In the genomic region with DNA sequence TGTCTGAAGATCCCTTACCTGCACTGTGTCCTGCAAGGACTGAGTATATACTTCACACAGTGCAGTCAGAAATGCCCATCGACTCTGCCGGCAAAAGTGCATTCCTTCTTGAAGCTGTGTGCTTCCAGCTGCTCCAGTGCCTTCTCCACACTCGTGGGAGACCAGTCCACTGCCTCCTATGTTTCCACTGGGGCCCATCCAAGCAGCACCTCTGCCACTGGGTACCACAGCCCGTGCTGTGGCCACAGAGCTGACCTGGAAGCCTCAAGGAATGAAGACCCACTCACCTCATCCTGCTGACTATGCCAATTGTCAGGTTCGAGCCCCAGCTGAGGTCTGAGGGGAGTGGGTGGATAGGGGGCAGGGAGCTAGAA, we compare ENCODE assay signal across 18 cellular contexts.
A peak's percentile ranks its signal among the peaks of the same experiment; 100 is the strongest.
DNase-seq lines count a peak whose midpoint lies in the region; ATAC-seq, FAIRE-seq and TF ChIP-seq lines count a peak whose summit lies in the region.
"Had no signal": no experiment of that assay in that cellular context is flagged by ENCODE, and none has a peak within 500 bp of the region (broad histone marks: within the 10 kb centered on the region; RNA-seq: fewer than 3 reads in every experiment).

No MANE protein-coding gene starts in this region.

- H3K4me3 ChIP-seq in astrocyte (ENCODE audit: insufficient read depth, low read depth, low read length), result no peak overlapping the region
- no peak overlapping the region for H3K4me3 ChIP-seq in hepatocyte
- H3K4me3 ChIP-seq in stomach, result no peak overlapping the region
- H3K4me3 ChIP-seq: thyroid gland had no signal

- H3K4me2 ChIP-seq in astrocyte (ENCODE audit: low read length), result peak overlapping the region; percentile 61
- H3K4me2 ChIP-seq in hepatocyte, result no peak overlapping the region

- intact Hi-C loops in stomach (cut with DNase I; ENCODE audit: low total_unique reads), result no loop called here

- H3K9ac ChIP-seq in astrocyte (ENCODE audit: low read length), result peak overlapping the region; percentile 77

- no peak for TF ChIP-seq POLR2A in stomach (IDR thresholded peaks at IDR 0.05)

- H3K36me3 ChIP-seq in astrocyte (ENCODE audit: insufficient read depth, low read length) (no peaks in the 10 kb centered on the region), hepatocyte (replicated peaks; ENCODE audit: insufficient read depth, low read depth) (no peaks in the 10 kb centered on the region), stomach (no peaks in the 10 kb centered on the region)
- H3K36me3 ChIP-seq: thyroid gland had no signal

- H3K27me3 ChIP-seq in astrocyte (ENCODE audit: insufficient read depth, low read length), result no peaks in the 10 kb centered on the region
- H3K27me3 ChIP-seq in hepatocyte, result no peaks in the 10 kb centered on the region
- H3K27me3 ChIP-seq in stomach, result no peaks in the 10 kb centered on the region
- H3K27me3 ChIP-seq: thyroid gland had no signal

- ATAC-seq in GM21381 (IDR thresholded peaks at IDR 0.05; ENCODE audit: unreplicated experiment) (no peak), GM18909 (IDR thresholded peaks at IDR 0.05; ENCODE audit: poor library complexity, unreplicated experiment) (no peak)
- ATAC-seq: activated CD8-positive, alpha-beta T cell treated with anti-CD3 and anti-CD28 coated beads for 36 hours; HCT116 had no signal

- no peak for FAIRE-seq in astrocyte (lab: Jason Lieb, UNC)

- H3K4me1 ChIP-seq in astrocyte (ENCODE audit: insufficient read depth, low read length), result peaks cover 32% of the 10 kb centered on the region
- peaks cover 13% of the 10 kb centered on the region for H3K4me1 ChIP-seq in hepatocyte (ENCODE audit: insufficient read depth)
- peaks cover 7 to 43% (median 17%) of the 10 kb centered on the region in 4 donors for H3K4me1 ChIP-seq in stomach

- no peaks in the 10 kb centered on the region for H3K27me3 Mint-ChIP-seq in astrocyte (ENCODE audit: low read depth, unreplicated experiment)

- no peaks in the 10 kb centered on the region for H3K9me3 ChIP-seq in astrocyte (ENCODE audit: insufficient read depth, low read depth, low read length)
- no peaks in the 10 kb centered on the region for H3K9me3 ChIP-seq in hepatocyte (ENCODE audit: low read depth)
- H3K9me3 ChIP-seq in stomach, result no peaks in the 10 kb centered on the region
- H3K9me3 ChIP-seq: thyroid gland had no signal

- no peak overlapping the region for H3K4me3 Mint-ChIP-seq in astrocyte (ENCODE audit: unreplicated experiment)
- H3K4me3 Mint-ChIP-seq: activated CD8-positive, alpha-beta T cell treated with anti-CD3 and anti-CD28 coated beads for 36 hours; nephron had no signal

- H2AFZ ChIP-seq in astrocyte (ENCODE audit: low read depth, low read length), result peak overlapping the region; percentile 36
- H2AFZ ChIP-seq in hepatocyte, result no peak overlapping the region

- no peak for TF ChIP-seq CTCF in astrocyte (IDR thresholded peaks at IDR 0.05; ENCODE audit: insufficient read depth, low read depth, low read length)
- no peak for TF ChIP-seq CTCF in hepatocyte (IDR thresholded peaks at IDR 0.05; ENCODE audit: poor library complexity)
- no peak for TF ChIP-seq CTCF in stomach (IDR thresholded peaks at IDR 0.05)

- H3K27ac Mint-ChIP-seq in astrocyte (ENCODE audit: unreplicated experiment), result peak overlapping the region; percentile 88
- H3K27ac Mint-ChIP-seq: activated CD8-positive, alpha-beta T cell treated with anti-CD3 and anti-CD28 coated beads for 36 hours; activated T-helper 2 cell treated with anti-CD3 and anti-CD28 coated beads, Interferon-gamma antibody, Interleukin-2, Interleukin-4, amounts not matched to agents 10 μg/mL and 5 μg/mL and 100 μg/mL, durations not matched to agents 14 hours and 24 hours and 36 hours; nephron had no signal

- H3K9me2 ChIP-seq in hepatocyte (replicated peaks; ENCODE audit: insufficient read depth), result no peaks in the 10 kb centered on the region

- peaks cover 3% of the 10 kb centered on the region for H3K9me3 Mint-ChIP-seq in astrocyte (ENCODE audit: unreplicated experiment)
- H3K9me3 Mint-ChIP-seq: activated T-helper 2 cell treated with anti-CD3 and anti-CD28 coated beads, Interferon-gamma antibody, Interleukin-2, Interleukin-4, amounts not matched to agents 10 μg/mL and 5 μg/mL and 100 μg/mL, durations not matched to agents 14 hours and 24 hours and 36 hours had no signal

- H4K20me1 ChIP-seq in astrocyte (ENCODE audit: insufficient read depth, low read length), result no peaks in the 10 kb centered on the region
- H4K20me1 ChIP-seq in hepatocyte (ENCODE audit: insufficient read depth, poor library complexity, severe bottlenecking), result no peaks in the 10 kb centered on the region

- no peaks in the 10 kb centered on the region for H3K79me2 ChIP-seq in astrocyte (ENCODE audit: insufficient read depth, low read length)
- no peaks in the 10 kb centered on the region for H3K79me2 ChIP-seq in hepatocyte

- no peak for TF ChIP-seq EP300 in stomach (IDR thresholded peaks at IDR 0.05)

- H3K36me3 Mint-ChIP-seq in astrocyte (ENCODE audit: low read depth, unreplicated experiment), result no peaks in the 10 kb centered on the region

- H3K27ac ChIP-seq in astrocyte (ENCODE audit: low read depth, low read length) (peak overlapping the region; percentile 90), hepatocyte (peak overlapping the region; percentile 93), stomach (peak overlapping the region in 3 of 5 donors; percentile 35 to 63 (median 58))
- H3K27ac ChIP-seq: thyroid gland had no signal

- 74% methylated on average over 5 of the region's 5 CpGs for WGBS in hepatocyte (ENCODE audit: low lambda C conversion rate, missing lambda C conversion rate)
- 68 to 87% (median 77%) methylated on average over 5 of the region's 5 CpGs for WGBS in stomach, 5 donors

- H3K4me1 Mint-ChIP-seq in astrocyte (ENCODE audit: low read depth, unreplicated experiment), result peaks cover 24% of the 10 kb centered on the region

- peak; percentile 19 for DNase-seq in HCEC 1CT
- DNase-seq in astrocyte (ENCODE audit: low read depth), result no peak
- DNase-seq in hepatocyte (ENCODE audit: low spot score), result no peak
- DNase-seq in stomach, result no peak
- DNase-seq in HK-2 (ENCODE audit: unreplicated experiment), result no peak
- DNase-seq in COLO668 (lab: John Stamatoyannopoulos, UW; ENCODE audit: unreplicated experiment), result no peak
- DNase-seq: activated CD8-positive, alpha-beta T cell treated with anti-CD3 and anti-CD28 coated beads for 36 hours; cortex of kidney; NCI-H146; NCI-H446; retina; stimulated activated CD4-positive, alpha-beta T cell treated with anti-CD3 and anti-CD28 coated beads, Interleukin-4, amount 100 ng/mL, for 1 hour; thyroid gland had no signal
